ENCODE assay signal across 9 cellular contexts in the genomic region with DNA sequence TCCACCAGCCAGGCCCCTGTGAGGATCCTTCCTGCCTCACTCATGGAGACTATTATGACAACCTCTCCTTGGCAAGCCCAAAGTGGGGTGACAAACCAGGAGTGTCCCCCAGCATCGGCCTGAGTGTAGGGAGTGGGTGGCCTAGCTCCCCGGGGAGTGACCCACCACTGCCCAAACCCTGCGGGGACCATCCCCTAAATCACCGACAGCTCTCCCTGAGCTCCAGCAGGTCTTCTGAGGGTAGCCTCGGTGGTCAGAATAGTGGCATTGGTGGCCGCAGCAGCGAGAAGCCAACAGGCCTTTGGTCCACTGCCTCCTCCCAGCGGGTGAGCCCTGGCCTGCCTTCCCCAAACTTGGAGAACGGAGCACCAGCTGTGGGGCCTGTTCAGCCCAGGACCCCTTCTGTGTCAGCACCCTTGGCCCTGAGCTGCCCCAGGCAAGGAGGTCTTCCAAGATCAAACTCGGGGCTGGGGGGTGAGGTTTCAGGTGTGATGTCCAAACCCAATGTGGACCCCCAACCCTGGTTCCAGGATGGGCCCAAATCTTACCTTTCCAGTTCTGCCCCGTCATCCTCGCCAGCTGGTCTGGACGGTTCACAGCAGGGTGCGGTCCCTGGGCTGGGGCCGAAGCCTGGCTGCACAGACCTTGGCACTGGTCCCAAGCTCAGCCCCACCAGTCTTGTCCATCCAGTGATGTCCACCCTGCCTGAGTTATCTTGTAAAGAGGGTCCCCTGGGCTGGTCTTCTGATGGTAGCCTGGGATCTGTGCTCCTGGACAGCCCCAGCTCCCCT. TPM values are rescaled to one million over a fixed set of nuclear protein-coding genes. Genes with fewer than 3 reads are reported as not detected.
DNase-seq lines count a peak whose midpoint lies in the region; ATAC-seq and TF ChIP-seq lines count a peak whose summit lies in the region.
"Had no signal": no experiment of that assay in that cellular context is flagged by ENCODE, and none has a peak within 500 bp of the region (broad histone marks: within the 10 kb centered on the region; RNA-seq: fewer than 3 reads in every experiment).

No MANE protein-coding gene starts in this region.

- H3K36me3 ChIP-seq in SK-N-SH (replicated peaks in 1 of 2; ENCODE audit: control insufficient read depth in 1 of 2, insufficient read depth in 2 of 2, low read length in 1 of 2) (peaks cover 0 to 10% of the 10 kb centered on the region in 2 experiments), RWPE2 (ENCODE audit: low read depth) (peaks cover 30% of the 10 kb centered on the region), spleen (peaks cover 0 to 9% (median 0%) of the 10 kb centered on the region in 6 donors)
- H3K36me3 ChIP-seq: adrenal gland had no signal

- H3K27me3 ChIP-seq in SK-N-SH (ENCODE audit: insufficient read depth) (no peaks in the 10 kb centered on the region), RWPE2 (ENCODE audit: insufficient read depth, poor library complexity, severe bottlenecking) (no peaks in the 10 kb centered on the region), spleen (replicated peaks in 1 of 7) (no peaks in the 10 kb centered on the region)
- H3K27me3 ChIP-seq: adrenal gland had no signal

- H3K4me2 ChIP-seq in SK-N-SH = peak overlapping the region; percentile 98

- intact Hi-C loops in cardiac septum (cut with DNase I) = no loop called here
- intact Hi-C loops in spleen (cut with DNase I; ENCODE audit: low total_unique reads) = loop anchor here (5.0 kb wide), 1 partner anchor 57 kb away; no protein-coding TSS in a partner anchor

- no peak overlapping the region for H2AFZ ChIP-seq in SK-N-SH (ENCODE audit: low read depth)

- 76% methylated on average over 9 of the region's 15 CpGs for WGBS in SK-N-SH (ENCODE audit: low lambda C conversion rate)
- 51 to 75% (median 71%) methylated on average over 8 to 15 of the region's 15 CpGs for WGBS in spleen, 5 donors

- peak overlapping the region; percentile 0 to 81; a peak in 3 of 4 replicates for H3K4me3 ChIP-seq in SK-N-SH (ENCODE audit: low read depth in 2 of 2, low read length in 1 of 2)
- H3K4me3 ChIP-seq in RWPE2 (ENCODE audit: severe bottlenecking) = peak overlapping the region; percentile 10
- H3K4me3 ChIP-seq in spleen = peak overlapping the region; percentile 25 to 94 (median 78)

- DNase-seq in SK-N-SH (peak; percentile 35), RWPE2 (ENCODE audit: low spot score) (no peak), cardiac septum (ENCODE audit: low spot score) (peak; percentile 74), spleen (peak; percentile 80), NOMO-1 treated with DMSO at 0.1 percent for 48 hours (lab: John Stamatoyannopoulos, UW; ENCODE audit: unreplicated experiment) (no peak), medulla oblongata (ENCODE audit: extremely low spot score) (no peak)

- H3K4me1 ChIP-seq in SK-N-SH (ENCODE audit: control insufficient read depth in 1 of 2, insufficient read depth in 2 of 2, low read depth in 1 of 2, low read length in 1 of 2) (peaks cover 15 to 43% of the 10 kb centered on the region in 2 experiments), RWPE2 (ENCODE audit: insufficient read depth, poor library complexity, severe bottlenecking) (peaks cover 23% of the 10 kb centered on the region), spleen (peaks cover 65 to 84% (median 76%) of the 10 kb centered on the region in 6 donors)

- no peak for TF ChIP-seq RAD21 in SK-N-SH (IDR thresholded peaks at IDR 0.05; ENCODE audit: low read length)

- H4K20me1 ChIP-seq in SK-N-SH (ENCODE audit: insufficient read depth) = peaks cover 48% of the 10 kb centered on the region

- peak overlapping the region; percentile 91; the same call in 1 of the 2 replicates for H3K9ac ChIP-seq in SK-N-SH

- CTCF ChIA-PET in SK-N-SH (lab: Yijun Ruan, JAX) = interaction anchor here (0.9 to 5.1 kb wide), 8 partner anchors 14 to 555 kb away, joined by 3 to 37 read pairs (median 4); no protein-coding TSS in a partner anchor

- ATAC-seq in SK-N-SH treated with all-trans-retinoic acid at 6 μM for 48 hours = no peak
- ATAC-seq in RWPE2 (ENCODE audit: low read depth) = no peak
- ATAC-seq in HG03442 (IDR thresholded peaks at IDR 0.05; ENCODE audit: unreplicated experiment) = no peak

- TF ChIP-seq EP300 in SK-N-SH (IDR thresholded peaks at IDR 0.05; ENCODE audit: borderline replicate concordance in 1 of 2, low read depth in 1 of 2, low read length in 1 of 2) = no peak

- H3K79me2 ChIP-seq in SK-N-SH (ENCODE audit: insufficient read depth) = peaks cover 65% of the 10 kb centered on the region

- no peaks in the 10 kb centered on the region for H3K9me2 ChIP-seq in SK-N-SH

- H3K9me3 ChIP-seq in SK-N-SH (no peaks in the 10 kb centered on the region), RWPE2 (ENCODE audit: severe bottlenecking) (no peaks in the 10 kb centered on the region), spleen (no peaks in the 10 kb centered on the region)
- H3K9me3 ChIP-seq: adrenal gland had no signal

- POLR2A ChIA-PET in SK-N-SH (lab: Yijun Ruan, JAX) = no interaction called here

- TF ChIP-seq POLR2A in spleen (IDR thresholded peaks at IDR 0.05) = no peak

- TF ChIP-seq CTCF in SK-N-SH (IDR thresholded peaks at IDR 0.05) (no peak), RWPE2 (IDR thresholded peaks at IDR 0.05; ENCODE audit: poor library complexity, severe bottlenecking) (no peak), spleen (IDR thresholded peaks at IDR 0.05 in 8 of 11, conservative IDR thresholded peaks at IDR 0.05 in 3 of 11) (no peak)

- H3K27ac ChIP-seq in SK-N-SH (ENCODE audit: low read depth in 2 of 2, low read length in 1 of 2) (peak overlapping the region in 1 of 2 experiments; percentile 84; a peak in 1 of 4 replicates), RWPE2 (ENCODE audit: poor library complexity, severe bottlenecking) (peak overlapping the region; percentile 71), spleen (peak overlapping the region; percentile 7 to 96 (median 79))

- H3F3A ChIP-seq in SK-N-SH (replicated peaks; ENCODE audit: insufficient read depth) = peaks cover 2% of the 10 kb centered on the region

TF ChIP-seq in SK-N-SH, 30 proteins besides CTCF, POLR2A, EP300 and RAD21 (continues in another document):
- TF ChIP-seq RXRA (IDR thresholded peaks at IDR 0.05; ENCODE audit: borderline replicate concordance, low read depth) (no peak), YY1 (IDR thresholded peaks at IDR 0.05; ENCODE audit: low read depth) (no peak), NFIC (IDR thresholded peaks at IDR 0.05; ENCODE audit: borderline replicate concordance) (no peak), JUND (IDR thresholded peaks at IDR 0.05) (no peak), GABPA (IDR thresholded peaks at IDR 0.05; ENCODE audit: low read depth) (no peak), TCF12 (IDR thresholded peaks at IDR 0.05) (no peak), MXI1 (IDR thresholded peaks at IDR 0.05; ENCODE audit: low read depth, low read length) (no peak), GATA2 (CRISPR knock-in tag; IDR thresholded peaks at IDR 0.05) (no peak)
- TF ChIP-seq, protein P1, sequence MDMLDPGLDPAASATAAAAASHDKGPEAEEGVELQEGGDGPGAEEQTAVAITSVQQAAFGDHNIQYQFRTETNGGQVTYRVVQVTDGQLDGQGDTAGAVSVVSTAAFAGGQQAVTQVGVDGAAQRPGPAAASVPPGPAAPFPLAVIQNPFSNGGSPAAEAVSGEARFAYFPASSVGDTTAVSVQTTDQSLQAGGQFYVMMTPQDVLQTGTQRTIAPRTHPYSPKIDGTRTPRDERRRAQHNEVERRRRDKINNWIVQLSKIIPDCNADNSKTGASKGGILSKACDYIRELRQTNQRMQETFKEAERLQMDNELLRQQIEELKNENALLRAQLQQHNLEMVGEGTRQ (IDR thresholded peaks at IDR 0.05; ENCODE audit: borderline replicate concordance, low read depth, low read length) = no peak
- TF ChIP-seq, protein P2, sequence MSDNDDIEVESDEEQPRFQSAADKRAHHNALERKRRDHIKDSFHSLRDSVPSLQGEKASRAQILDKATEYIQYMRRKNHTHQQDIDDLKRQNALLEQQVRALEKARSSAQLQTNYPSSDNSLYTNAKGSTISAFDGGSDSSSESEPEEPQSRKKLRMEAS (IDR thresholded peaks at IDR 0.05; ENCODE audit: low read depth) = no peak

TF ChIP-seq in SK-N-SH treated with all-trans-retinoic acid at 6 μM for 48 hours, 23 proteins besides CTCF, POLR2A, EP300 and RAD21 (continues in another document):
- TF ChIP-seq, protein P3, sequence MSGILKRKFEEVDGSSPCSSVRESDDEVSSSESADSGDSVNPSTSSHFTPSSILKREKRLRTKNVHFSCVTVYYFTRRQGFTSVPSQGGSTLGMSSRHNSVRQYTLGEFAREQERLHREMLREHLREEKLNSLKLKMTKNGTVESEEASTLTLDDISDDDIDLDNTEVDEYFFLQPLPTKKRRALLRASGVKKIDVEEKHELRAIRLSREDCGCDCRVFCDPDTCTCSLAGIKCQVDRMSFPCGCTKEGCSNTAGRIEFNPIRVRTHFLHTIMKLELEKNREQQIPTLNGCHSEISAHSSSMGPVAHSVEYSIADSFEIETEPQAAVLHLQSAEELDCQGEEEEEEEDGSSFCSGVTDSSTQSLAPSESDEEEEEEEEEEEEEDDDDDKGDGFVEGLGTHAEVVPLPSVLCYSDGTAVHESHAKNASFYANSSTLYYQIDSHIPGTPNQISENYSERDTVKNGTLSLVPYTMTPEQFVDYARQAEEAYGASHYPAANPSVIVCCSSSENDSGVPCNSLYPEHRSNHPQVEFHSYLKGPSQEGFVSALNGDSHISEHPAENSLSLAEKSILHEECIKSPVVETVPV (CRISPR knock-in tag; IDR thresholded peaks at IDR 0.05) = no peak
- TF ChIP-seq, protein P4, sequence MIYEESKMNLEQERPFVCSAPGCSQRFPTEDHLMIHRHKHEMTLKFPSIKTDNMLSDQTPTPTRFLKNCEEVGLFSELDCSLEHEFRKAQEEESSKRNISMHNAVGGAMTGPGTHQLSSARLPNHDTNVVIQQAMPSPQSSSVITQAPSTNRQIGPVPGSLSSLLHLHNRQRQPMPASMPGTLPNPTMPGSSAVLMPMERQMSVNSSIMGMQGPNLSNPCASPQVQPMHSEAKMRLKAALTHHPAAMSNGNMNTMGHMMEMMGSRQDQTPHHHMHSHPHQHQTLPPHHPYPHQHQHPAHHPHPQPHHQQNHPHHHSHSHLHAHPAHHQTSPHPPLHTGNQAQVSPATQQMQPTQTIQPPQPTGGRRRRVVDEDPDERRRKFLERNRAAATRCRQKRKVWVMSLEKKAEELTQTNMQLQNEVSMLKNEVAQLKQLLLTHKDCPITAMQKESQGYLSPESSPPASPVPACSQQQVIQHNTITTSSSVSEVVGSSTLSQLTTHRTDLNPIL (CRISPR knock-in tag; IDR thresholded peaks at IDR 0.05; ENCODE audit: low read depth) = no peak

RNA-seq across cellular contexts. Expression of a gene that starts 1.0 kb away (rescaled TPM):
- polyA plus RNA-seq in SK-N-SH (2012; rRNA removed) = 7.6 and 10.5 TPM in 2 replicates
- polyA plus RNA-seq in SK-N-SH (2012; cell fraction: cytosol; rRNA removed) = 2.7 and 5.0 TPM in 2 replicates
- 22.5 and 25.5 TPM in 2 replicates for polyA plus RNA-seq in SK-N-SH (2012; cell fraction: nucleus; rRNA removed)
- total RNA-seq in cardiac septum = 30.5 TPM
- 10 to 100 TPM; 41.5 to 58.5 (median 49.8) TPM for total RNA-seq in spleen
- 10 to 100 TPM in 1 of 3 donors, 1 to 10 TPM in 2; 5.3 to 15.9 (median 6.5) TPM for polyA plus RNA-seq in spleen

Comparison
In these comparisons a context has a peak if more than half of its experiments do, and no peak if none do; other contexts are left out.
1. DNase-seq: peak in SK-N-SH (single experiment), cardiac septum (single experiment) and spleen (single experiment); none in RWPE2 (single experiment), NOMO-1 treated with DMSO at 0.1 percent for 48 hours (single experiment) and medulla oblongata (single experiment).
2. H3K4me3 ChIP-seq: peak in every context shown above with its lines; median percentile 78 in spleen; 40 in SK-N-SH; 10 in RWPE2.